13 cellular contexts compared by ENCODE assay signal in genomic region chr2:73035899-73036778, GRCh38. TPM values are rescaled to one million over a fixed set of nuclear protein-coding genes. Genes with fewer than 3 reads are reported as not detected.
DNase-seq lines count a peak whose midpoint lies in the region; ATAC-seq, FAIRE-seq and TF ChIP-seq lines count a peak whose summit lies in the region.
"Had no signal": no experiment of that assay in that cellular context is flagged by ENCODE, and none has a peak within 500 bp of the region (broad histone marks: within the 10 kb centered on the region; RNA-seq: fewer than 3 reads in every experiment).

No MANE protein-coding gene starts in this region.

- peak; percentile 55 for DNase-seq in HuH-7 (ENCODE audit: low spot score)
- no peak for DNase-seq in brain microvascular endothelial cell
- DNase-seq in effector CD4-positive, alpha-beta T cell, result no peak
- DNase-seq in frontal cortex (ENCODE audit: low spot score in 2 of 2), result no peak
- DNase-seq in activated CD4-positive, alpha-beta T cell treated with anti-CD3 and anti-CD28 coated beads for 36 hours, result no peak
- DNase-seq: aorta, kidney, NCI-H1930 had no signal

- H3K9me2 ChIP-seq in DOHH2 (replicated peaks; ENCODE audit: control insufficient read depth, low read length), result no peaks in the 10 kb centered on the region

- no peak overlapping the region for H3K4me2 ChIP-seq in DOHH2 (ENCODE audit: low read length)

- H3K79me2 ChIP-seq in DOHH2 (ENCODE audit: control insufficient read depth, low read length), result no peaks in the 10 kb centered on the region

- H3K4me3 Mint-ChIP-seq in activated CD4-positive, alpha-beta T cell treated with anti-CD3 and anti-CD28 coated beads for 36 hours, result no peak overlapping the region

- H3K9me3 ChIP-seq in DOHH2 (ENCODE audit: control insufficient read depth, insufficient read depth, low read length) (no peaks in the 10 kb centered on the region), liver (ENCODE audit: control insufficient read depth in 4 of 4, low read length in 3 of 4) (no peaks in the 10 kb centered on the region)
- H3K9me3 ChIP-seq: Caco-2, esophagus muscularis mucosa had no signal

- CTCF ChIA-PET in activated CD4-positive, alpha-beta T cell treated with anti-CD3 and anti-CD28 coated beads for 36 hours (lab: Charles Lee), result interaction anchor here (0.6 to 0.7 kb wide), 2 partner anchors 130 to 147 kb away, joined by 3 to 4 read pairs; no protein-coding TSS in a partner anchor

- POLR2A ChIA-PET in activated CD4-positive, alpha-beta T cell treated with anti-CD3 and anti-CD28 coated beads for 36 hours (lab: Charles Lee), result no interaction called here

- H3K9ac ChIP-seq in liver (ENCODE audit: low read depth in 1 of 2, low read length in 2 of 2), result no peak overlapping the region

- peak; percentile 9 for TF ChIP-seq CTCF in DOHH2 (IDR thresholded peaks at IDR 0.05; ENCODE audit: low read depth, low read length, poor library complexity, severe bottlenecking)
- peak; percentile 37 for TF ChIP-seq CTCF in brain microvascular endothelial cell (IDR thresholded peaks at IDR 0.05; ENCODE audit: low read depth, low read length, missing control alignments)
- no peak for TF ChIP-seq CTCF in liver (IDR thresholded peaks at IDR 0.05; ENCODE audit: low read depth, low read length, missing input control)

- H3K27me3 ChIP-seq in DOHH2 (ENCODE audit: control insufficient read depth, low read length) (no peaks in the 10 kb centered on the region), brain microvascular endothelial cell (replicated peaks) (no peaks in the 10 kb centered on the region), liver (ENCODE audit: control insufficient read depth in 4 of 4, insufficient read depth in 4 of 4, low read length in 3 of 4) (no peaks in the 10 kb centered on the region)
- H3K27me3 ChIP-seq: esophagus muscularis mucosa had no signal

- H3K4me3 ChIP-seq in DOHH2 (ENCODE audit: low read length) (no peak overlapping the region), brain microvascular endothelial cell (ENCODE audit: low read depth, low read length) (no peak overlapping the region), liver (ENCODE audit: low read depth in 1 of 3, low read length in 3 of 3) (no peak overlapping the region)
- H3K4me3 ChIP-seq: esophagus muscularis mucosa had no signal

- TF ChIP-seq RAD21 in liver (IDR thresholded peaks at IDR 0.05), result peak in 1 of 2 donors; percentile 43

- no peaks in the 10 kb centered on the region for H3F3A ChIP-seq in DOHH2 (ENCODE audit: control insufficient read depth, insufficient read depth)

- no peak for FAIRE-seq in frontal cortex (lab: Jason Lieb, UNC)
- FAIRE-seq: kidney had no signal

- no peaks in the 10 kb centered on the region for H3K9me3 Mint-ChIP-seq in activated CD4-positive, alpha-beta T cell treated with anti-CD3 and anti-CD28 coated beads for 36 hours (ENCODE audit: low read depth)

- in situ Hi-C loops in brain microvascular endothelial cell (cut with HindIII; ENCODE audit: low pct_ligation_motif_present, low sequenced_read_pairs), result no loop called here

- no peaks in the 10 kb centered on the region for H4K20me1 ChIP-seq in DOHH2 (ENCODE audit: control insufficient read depth, insufficient read depth, low read depth, low read length)

- H3K27me3 Mint-ChIP-seq in activated CD4-positive, alpha-beta T cell treated with anti-CD3 and anti-CD28 coated beads for 36 hours, result no peaks in the 10 kb centered on the region

- no peak for ATAC-seq in activated CD4-positive, alpha-beta T cell treated with anti-CD3 and anti-CD28 coated beads for 36 hours
- no peak for ATAC-seq in HG02759 (IDR thresholded peaks at IDR 0.05; ENCODE audit: unreplicated experiment)

- no peak overlapping the region for H3K27ac Mint-ChIP-seq in activated CD4-positive, alpha-beta T cell treated with anti-CD3 and anti-CD28 coated beads for 36 hours

- H3K27ac ChIP-seq in DOHH2 (ENCODE audit: low read depth, low read length), result no peak overlapping the region
- no peak overlapping the region for H3K27ac ChIP-seq in brain microvascular endothelial cell
- peak overlapping the region; percentile 64 to 77 for H3K27ac ChIP-seq in liver (ENCODE audit: low read depth in 1 of 2, low read length in 2 of 2)
- H3K27ac ChIP-seq: esophagus muscularis mucosa had no signal

- H3K36me3 Mint-ChIP-seq in activated CD4-positive, alpha-beta T cell treated with anti-CD3 and anti-CD28 coated beads for 36 hours (ENCODE audit: low read depth), result no peaks in the 10 kb centered on the region

- H3K36me3 ChIP-seq in DOHH2 (ENCODE audit: control insufficient read depth, low read length) (no peaks in the 10 kb centered on the region), brain microvascular endothelial cell (replicated peaks) (no peaks in the 10 kb centered on the region), liver (ENCODE audit: control insufficient read depth in 4 of 4, insufficient read depth in 3 of 4, low read depth in 1 of 4, low read length in 3 of 4) (peaks cover 3 to 7% (median 3%) of the 10 kb centered on the region in 4 donors)

- WGBS in liver, result 53% methylated on average over 6 of the region's 6 CpGs

- no peaks in the 10 kb centered on the region for H3K4me1 Mint-ChIP-seq in activated CD4-positive, alpha-beta T cell treated with anti-CD3 and anti-CD28 coated beads for 36 hours

- H3K4me1 ChIP-seq in DOHH2 (ENCODE audit: control insufficient read depth, low read length), result no peaks in the 10 kb centered on the region
- peaks cover 30 to 73% (median 57%) of the 10 kb centered on the region in 4 donors for H3K4me1 ChIP-seq in liver (ENCODE audit: control insufficient read depth in 4 of 4, insufficient read depth in 4 of 4, low read length in 3 of 4)
- H3K4me1 ChIP-seq: esophagus muscularis mucosa had no signal

- intact Hi-C loops in activated CD4-positive, alpha-beta T cell treated with anti-CD3 and anti-CD28 coated beads for 36 hours (cut with DNase I, micrococcal nuclease), result no loop called here

TF ChIP-seq in liver, 16 proteins besides CTCF, POLR2A, EP300 and RAD21:
- peak in 1 of 2 donors; percentile 27 for TF ChIP-seq HNF4A (conservative IDR thresholded peaks at IDR 0.05)
- TF ChIP-seq RXRA (IDR thresholded peaks at IDR 0.05), result peak in 1 of 2 donors; percentile 47
- TF ChIP-seq NR2F2 (IDR thresholded peaks at IDR 0.05), result no peak

RNA-seq across cellular contexts. Expression of gene SFXN5, which starts 35.4 kb away (rescaled TPM):
- total RNA-seq in liver, result 10 to 100 TPM; 23.3 to 58.2 TPM
- 10 to 100 TPM; 23.9 to 35.1 TPM for polyA plus RNA-seq in liver
- total RNA-seq in frontal cortex, result 12.2 TPM
- total RNA-seq in activated CD4-positive, alpha-beta T cell treated with anti-CD3 and anti-CD28 coated beads for 36 hours, result 1 to 10 TPM; 4.5 to 6.2 TPM

Comparison
In these comparisons a context has a peak if more than half of its experiments do, and no peak if none do; other contexts are left out.
1. H3K27ac ChIP-seq: peak in liver (2 of 2); none in DOHH2 (single experiment) and brain microvascular endothelial cell (single experiment).